In the genomic region with DNA sequence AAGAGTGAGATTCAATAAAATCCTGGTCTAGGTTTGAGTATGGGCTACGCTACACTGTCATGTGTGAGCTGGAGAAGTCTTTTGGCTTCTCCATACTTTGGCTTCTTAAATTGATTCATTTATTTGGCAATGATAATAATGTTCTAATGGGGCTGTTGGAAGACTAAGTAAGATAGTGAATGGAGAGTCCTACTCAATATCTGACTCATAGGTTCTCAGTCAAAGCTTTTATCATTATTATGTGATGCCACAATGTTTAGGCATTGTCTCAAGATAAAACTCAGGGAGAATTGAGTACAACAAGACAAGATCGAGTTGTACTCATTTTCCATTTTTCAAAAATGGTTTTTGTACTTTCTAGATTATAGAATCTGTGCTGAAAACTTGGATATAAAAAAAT, we compare ENCODE assay signal across 20 cellular contexts.
"Had no signal": no experiment of that assay in that cellular context is flagged by ENCODE, and none has a peak within 500 bp of the region (broad histone marks: within the 10 kb centered on the region; RNA-seq: fewer than 3 reads in every experiment).

No MANE protein-coding gene starts in this region.

- H3K9me3 ChIP-seq: right atrium auricular region, thoracic aorta had no signal

- H3K4me3 ChIP-seq: right atrium auricular region, thoracic aorta had no signal

- H3K4me1 ChIP-seq: right atrium auricular region had no signal

- H3K36me3 ChIP-seq: right atrium auricular region, thoracic aorta had no signal

- H3K27me3 ChIP-seq: right atrium auricular region had no signal

- H3K27ac ChIP-seq: right atrium auricular region, thoracic aorta had no signal

- DNase-seq: activated CD4-positive, alpha-beta T cell treated with anti-CD3 and anti-CD28 coated beads, Interleukin-2, amount 10 ng/mL, durations not matched to agents 24 days and 14 days; activated CD4-positive, CD25-positive, alpha-beta regulatory T cell; activated CD8-positive, alpha-beta memory T cell treated with anti-CD3 and anti-CD28 coated beads, Interleukin-2, amount 50 U/mL, for 4 hours; activated CD8-positive, alpha-beta T cell treated with anti-CD3 and anti-CD28 coated beads, Interleukin-2, amount 10 ng/mL, durations not matched to agents 7 days and 5 days; activated gamma-delta T cell; activated T-cell treated with anti-CD3 and anti-CD28 coated beads, Interleukin-2, amount 50 U/mL, for 72 hours; amniotic stem cell; cortex of kidney; effector CD4-positive, alpha-beta T cell; glutamatergic neuron; hypothalamus; kidney glomerular epithelial cell; nucleus accumbens; small intestine; stimulated activated CD4-positive, alpha-beta T cell treated with anti-CD3 and anti-CD28 coated beads, Interleukin-4, amount 100 ng/mL, for 4 hours; stimulated activated CD8-positive, alpha-beta memory T cell treated with anti-CD3 and anti-CD28 coated beads, Interleukin-4, amount 100 ng/mL, for 48 hours; stimulated activated naive CD8-positive, alpha-beta T cell treated with anti-CD3 and anti-CD28 coated beads, Interleukin-15, Interleukin-2, amounts not matched to agents 100 U/mL and 50 U/mL, for 24 hours; SW 1271 had no signal
